In the genomic region with DNA sequence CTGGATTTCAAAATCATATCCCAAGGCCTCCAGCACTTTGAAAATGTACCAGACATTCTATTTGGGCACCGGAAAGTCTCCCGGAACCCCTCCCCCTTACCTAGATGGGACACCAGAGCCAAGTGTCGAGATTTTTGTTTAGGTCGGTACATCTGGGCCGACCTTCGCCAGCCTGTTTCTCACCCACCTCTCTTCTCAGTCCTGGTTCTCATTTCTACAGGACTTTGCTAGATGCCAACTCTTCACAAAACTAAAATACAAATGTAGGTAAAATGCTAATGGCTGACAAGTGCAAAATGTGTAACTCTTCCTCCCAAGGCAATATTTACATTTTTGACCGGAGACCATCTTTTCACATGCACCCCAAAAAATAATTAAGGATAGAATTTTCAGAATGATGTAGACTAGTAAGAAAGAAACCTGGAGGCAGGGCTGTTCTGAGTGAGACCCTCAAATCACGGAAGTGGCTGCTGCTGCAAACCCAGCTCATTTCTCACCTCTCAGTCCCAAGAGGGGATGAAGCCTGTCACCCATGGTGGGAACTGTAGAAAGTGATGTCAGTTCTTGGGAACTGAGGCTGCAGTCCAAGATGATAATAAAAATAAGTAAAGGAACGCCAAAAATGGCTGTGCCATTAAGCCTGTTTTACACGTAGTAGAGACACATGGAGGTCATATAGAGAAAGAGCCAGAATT, we compare ENCODE assay signal across 10 cellular contexts. TPM values are rescaled to one million over a fixed set of nuclear protein-coding genes. Genes with fewer than 3 reads are reported as not detected.
A peak's percentile ranks its signal among the peaks of the same experiment; 100 is the strongest.
DNase-seq lines count a peak whose midpoint lies in the region; TF ChIP-seq lines count a peak whose summit lies in the region.
"Not testable (repeated sequence)": the region's sequence is repeated elsewhere in the genome, so short reads cannot be mapped to it uniquely, and the experiment has no call there.
"Had no signal": no experiment of that assay in that cellular context is flagged by ENCODE, and none has a peak within 500 bp of the region (broad histone marks: within the 10 kb centered on the region; RNA-seq: fewer than 3 reads in every experiment).

No MANE protein-coding gene starts in this region.

- not testable (repeated sequence) for DNase-seq in GM12864 (ENCODE audit: low read depth); HAP-1 (ENCODE audit: low spot score in 2 of 2); activated T-helper 1 cell treated with anti-CD3 and anti-CD28 coated beads, Interleukin-12 subunit alpha, Interleukin-12 subunit beta, Interleukin-2, Interleukin-4 antibody, amounts not matched to agents 30 ng/mL and 10 ng/mL and 1 ng/mL, durations not matched to agents 14 hours and 24 hours and 36 hours (ENCODE audit: low spot score); ovary; transverse colon

- WGBS in ectodermal cell, 2 experiments, result 48 to 61% methylated on average over 9 of the region's 10 CpGs
- WGBS in ovary, 3 donors, result 45 to 49% (median 47%) methylated on average over 10 of the region's 10 CpGs
- WGBS in transverse colon (ENCODE audit: low coverage in 1 of 2), 2 donors, result 35 to 36% methylated on average over 4 to 10 of the region's 10 CpGs

- H3K9me3 Mint-ChIP-seq in activated T-helper 1 cell treated with anti-CD3 and anti-CD28 coated beads, Interleukin-12 subunit alpha, Interleukin-12 subunit beta, Interleukin-2, Interleukin-4 antibody, amounts not matched to agents 30 ng/mL and 10 ng/mL and 1 ng/mL, durations not matched to agents 14 hours and 24 hours and 36 hours, result peaks cover 11% of the 10 kb centered on the region

- peak overlapping the region; percentile 88 for H3K4me3 Mint-ChIP-seq in activated T-helper 1 cell treated with anti-CD3 and anti-CD28 coated beads, Interleukin-12 subunit alpha, Interleukin-12 subunit beta, Interleukin-2, Interleukin-4 antibody, amounts not matched to agents 30 ng/mL and 10 ng/mL and 1 ng/mL, durations not matched to agents 14 hours and 24 hours and 36 hours

- TF ChIP-seq POLR2A in ovary (IDR thresholded peaks at IDR 0.05); transverse colon (IDR thresholded peaks at IDR 0.05): not testable (repeated sequence)

- H3K27me3 Mint-ChIP-seq in activated T-helper 1 cell treated with anti-CD3 and anti-CD28 coated beads, Interleukin-12 subunit alpha, Interleukin-12 subunit beta, Interleukin-2, Interleukin-4 antibody, amounts not matched to agents 30 ng/mL and 10 ng/mL and 1 ng/mL, durations not matched to agents 14 hours and 24 hours and 36 hours (ENCODE audit: insufficient read depth), result not testable (repeated sequence)

- peak overlapping the region; percentile 73 for H3K27ac Mint-ChIP-seq in activated T-helper 1 cell treated with anti-CD3 and anti-CD28 coated beads, Interleukin-12 subunit alpha, Interleukin-12 subunit beta, Interleukin-2, Interleukin-4 antibody, amounts not matched to agents 30 ng/mL and 10 ng/mL and 1 ng/mL, durations not matched to agents 14 hours and 24 hours and 36 hours

- in situ Hi-C loops in HAP-1 (cut with MboI; ENCODE audit: low sequenced_read_pairs), result not testable (repeated sequence)
- in situ Hi-C loops in transverse colon (cut with MboI; ENCODE audit: low pct_ligation_motif_present in 1 of 4, low pct_unique_long_range_greater_than_20kb in 1 of 4, low sequenced_read_pairs in 3 of 4), result loop anchor here in 2 of 4 donors (5.0 to 10.0 kb wide), 2 partner anchors 50 to 62 kb away; partner anchors contain the start of gene DHRS4L2 (in 1 of the 2)

- intact Hi-C loops in activated T-helper 1 cell treated with anti-CD3 and anti-CD28 coated beads, Interleukin-12 subunit alpha, Interleukin-12 subunit beta, Interleukin-2, Interleukin-4 antibody, amounts not matched to agents 30 ng/mL and 10 ng/mL and 1 ng/mL, durations not matched to agents 14 hours and 24 hours and 36 hours (cut with micrococcal nuclease), result loop anchor here (1.0 to 2.0 kb wide), 3 partner anchors 23 to 72 kb away; partner anchors contain the start of gene PCK2
- intact Hi-C loops in ovary (cut with DNase I); transverse colon (cut with DNase I; ENCODE audit: low total_unique reads): not testable (repeated sequence)

- H3K4me1 Mint-ChIP-seq in activated T-helper 1 cell treated with anti-CD3 and anti-CD28 coated beads, Interleukin-12 subunit alpha, Interleukin-12 subunit beta, Interleukin-2, Interleukin-4 antibody, amounts not matched to agents 30 ng/mL and 10 ng/mL and 1 ng/mL, durations not matched to agents 14 hours and 24 hours and 36 hours (ENCODE audit: low read depth), result not testable (repeated sequence)

- H3K79me2 ChIP-seq in OCI-LY3 (ENCODE audit: low read length), result not testable (repeated sequence)

- peak overlapping the region; percentile 77 for H3K9ac ChIP-seq in OCI-LY3 (ENCODE audit: low read length)

- peak overlapping the region; percentile 90 for H3K4me2 ChIP-seq in OCI-LY3 (ENCODE audit: low read length)

- H3K36me3 ChIP-seq in HAP-1 (replicated peaks); OCI-LY3 (replicated peaks; ENCODE audit: low read depth, low read length); ectodermal cell (ENCODE audit: control insufficient read depth, insufficient read depth, low read length); ovary; transverse colon: not testable (repeated sequence)

- H4K20me1 ChIP-seq in OCI-LY3 (ENCODE audit: insufficient read depth, low read length), result not testable (repeated sequence)

- not testable (repeated sequence) for H3K4me1 ChIP-seq in HAP-1; OCI-LY3 (ENCODE audit: low read length); ectodermal cell (ENCODE audit: control insufficient read depth, insufficient read depth, low read length); ovary (ENCODE audit: insufficient read depth)
- H3K4me1 ChIP-seq in transverse colon, result peaks cover 0 to 21% (median 7%) of the 10 kb centered on the region in 4 donors

- H3K9me3 ChIP-seq in HAP-1; OCI-LY3 (ENCODE audit: insufficient read depth, low read length); ectodermal cell (ENCODE audit: control insufficient read depth, low read length); ovary; transverse colon: not testable (repeated sequence)

- not testable (repeated sequence) for H3K27ac ChIP-seq in OCI-LY3 (ENCODE audit: low read length); ectodermal cell (ENCODE audit: insufficient read depth, low read depth, low read length, poor library complexity, severe bottlenecking)
- peak overlapping the region; percentile 85 for H3K27ac ChIP-seq in layer of hippocampus (ENCODE audit: low read depth, low read length)
- peak overlapping the region; percentile 57 to 85 for H3K27ac ChIP-seq in ovary
- H3K27ac ChIP-seq in transverse colon, result peak overlapping the region; percentile 91 to 97 (median 95)

- H2AFZ ChIP-seq in OCI-LY3 (ENCODE audit: low read depth, low read length), result peak overlapping the region; percentile 99

- not testable (repeated sequence) for H3K27me3 ChIP-seq in HAP-1 (ENCODE audit: low read depth); OCI-LY3 (ENCODE audit: low read depth, low read length); ectodermal cell (ENCODE audit: control insufficient read depth, insufficient read depth, low read length, poor library complexity, severe bottlenecking); layer of hippocampus (ENCODE audit: control insufficient read depth, insufficient read depth, low read length); ovary; transverse colon

- not testable (repeated sequence) for TF ChIP-seq CTCF in GM12864 (IDR thresholded peaks at IDR 0.05; ENCODE audit: low read depth, low read length, missing control alignments); OCI-LY3 (IDR thresholded peaks at IDR 0.05; ENCODE audit: low read depth, low read length); ovary (IDR thresholded peaks at IDR 0.05)
- TF ChIP-seq CTCF in transverse colon (IDR thresholded peaks at IDR 0.05), result peak in 1 of 5 experiments; percentile 7

- H3K36me3 Mint-ChIP-seq in activated T-helper 1 cell treated with anti-CD3 and anti-CD28 coated beads, Interleukin-12 subunit alpha, Interleukin-12 subunit beta, Interleukin-2, Interleukin-4 antibody, amounts not matched to agents 30 ng/mL and 10 ng/mL and 1 ng/mL, durations not matched to agents 14 hours and 24 hours and 36 hours (ENCODE audit: low read depth), result not testable (repeated sequence)

- H3K4me3 ChIP-seq in GM12864 (ENCODE audit: low read depth, low read length), result peak overlapping the region; percentile 73; the same call in 1 of the 2 replicates
- H3K4me3 ChIP-seq in HAP-1, result peak overlapping the region; percentile 40
- H3K4me3 ChIP-seq in OCI-LY3 (ENCODE audit: low read length), result peak overlapping the region; percentile 85
- peak overlapping the region; percentile 53 for H3K4me3 ChIP-seq in ectodermal cell (ENCODE audit: insufficient read depth, low read depth, low read length)
- peak overlapping the region; percentile 56 for H3K4me3 ChIP-seq in ovary
- H3K4me3 ChIP-seq in transverse colon, result peak overlapping the region in 3 of 4 donors; percentile 49 to 61 (median 56)

- not testable (repeated sequence) for TF ChIP-seq EP300 in ovary (IDR thresholded peaks at IDR 0.05); transverse colon (IDR thresholded peaks at IDR 0.05; ENCODE audit: low read depth)

RNA-seq across cellular contexts. Expression of gene CARMIL3, which starts 14.7 kb away (rescaled TPM):
- total RNA-seq in activated T-helper 1 cell treated with anti-CD3 and anti-CD28 coated beads, Interleukin-12 subunit alpha, Interleukin-12 subunit beta, Interleukin-2, Interleukin-4 antibody, amounts not matched to agents 30 ng/mL and 10 ng/mL and 1 ng/mL, durations not matched to agents 14 hours and 24 hours and 36 hours, result 3.0 and 3.4 TPM in 2 replicates
- 2.8 TPM for polyA plus RNA-seq in ectodermal cell (2013, experiment 1 of 4)
- polyA plus RNA-seq in ectodermal cell (2013, experiment 2 of 4), result 1.9 TPM
- 1.9 TPM for polyA plus RNA-seq in ectodermal cell (2013, experiment 3 of 4)
- polyA plus RNA-seq in ectodermal cell (2013, experiment 4 of 4), result 2.2 TPM
- total RNA-seq in ovary, result 1 to 10 TPM in 1 of 7 donors, under 1 TPM in 5, not detected in 1; 0.08 to 1.3 (median 0.37) TPM
- polyA plus RNA-seq in ovary, result under 1 TPM; 0.08 to 0.10 TPM
- 1 to 10 TPM in 3 of 4 donors, under 1 TPM in 1; 0.20 to 4.1 (median 3.0) TPM for total RNA-seq in transverse colon

RNA-seq across cellular contexts. Expression of gene CPNE6, which starts 34.3 kb away (rescaled TPM):
- total RNA-seq in activated T-helper 1 cell treated with anti-CD3 and anti-CD28 coated beads, Interleukin-12 subunit alpha, Interleukin-12 subunit beta, Interleukin-2, Interleukin-4 antibody, amounts not matched to agents 30 ng/mL and 10 ng/mL and 1 ng/mL, durations not matched to agents 14 hours and 24 hours and 36 hours, result not detected in 2 replicates
- polyA plus RNA-seq in ectodermal cell (2013, experiment 1 of 4), result not detected
- polyA plus RNA-seq in ectodermal cell (2013, experiment 2 of 4), result not detected
- not detected for polyA plus RNA-seq in ectodermal cell (2013, experiment 3 of 4)
- polyA plus RNA-seq in ectodermal cell (2013, experiment 4 of 4), result not detected
- total RNA-seq in ovary (under 1 TPM in 1 of 7 donors, not detected in 6; 0.71 TPM), transverse colon (1 to 10 TPM in 1 of 4 donors, not detected in 3; 3.4 TPM)
- under 1 TPM; 0.08 to 0.55 TPM for polyA plus RNA-seq in ovary
- total RNA-seq: left ventricle myocardium superior, Right ventricle myocardium inferior had no signal

RNA-seq across cellular contexts. Expression of gene DHRS4L2, which starts 48.4 kb away (rescaled TPM):
- 17.9 and 20.9 TPM in 2 replicates for total RNA-seq in activated T-helper 1 cell treated with anti-CD3 and anti-CD28 coated beads, Interleukin-12 subunit alpha, Interleukin-12 subunit beta, Interleukin-2, Interleukin-4 antibody, amounts not matched to agents 30 ng/mL and 10 ng/mL and 1 ng/mL, durations not matched to agents 14 hours and 24 hours and 36 hours
- polyA plus RNA-seq in ectodermal cell (2013, experiment 1 of 4), result 15.6 TPM
- polyA plus RNA-seq in ectodermal cell (2013, experiment 2 of 4), result 16.0 TPM
- 12.4 TPM for polyA plus RNA-seq in ectodermal cell (2013, experiment 3 of 4)
- polyA plus RNA-seq in ectodermal cell (2013, experiment 4 of 4), result 14.2 TPM
- 10 to 100 TPM in 6 of 7 donors, 1 to 10 TPM in 1; 7.7 to 33.1 (median 19.5) TPM for total RNA-seq in ovary
- polyA plus RNA-seq in ovary, result 10 to 100 TPM; 17.6 to 20.3 TPM
- total RNA-seq in transverse colon, result 10 to 100 TPM; 18.1 to 38.9 (median 27.6) TPM

RNA-seq across cellular contexts. Expression of gene PCK2, which starts 57.0 kb away (rescaled TPM):
- 55.0 and 62.8 TPM in 2 replicates for total RNA-seq in activated T-helper 1 cell treated with anti-CD3 and anti-CD28 coated beads, Interleukin-12 subunit alpha, Interleukin-12 subunit beta, Interleukin-2, Interleukin-4 antibody, amounts not matched to agents 30 ng/mL and 10 ng/mL and 1 ng/mL, durations not matched to agents 14 hours and 24 hours and 36 hours
- 12.9 TPM for polyA plus RNA-seq in ectodermal cell (2013, experiment 1 of 4)
- 12.0 TPM for polyA plus RNA-seq in ectodermal cell (2013, experiment 2 of 4)
- polyA plus RNA-seq in ectodermal cell (2013, experiment 3 of 4), result 12.2 TPM
- polyA plus RNA-seq in ectodermal cell (2013, experiment 4 of 4), result 12.8 TPM
- 10 to 100 TPM in 1 of 7 donors, 1 to 10 TPM in 6; 2.4 to 66.8 (median 5.4) TPM for total RNA-seq in ovary
- polyA plus RNA-seq in ovary, result 1 to 10 TPM; 3.1 to 5.6 TPM
- total RNA-seq in transverse colon, result 100 to 1,000 TPM in 3 of 4 donors, 10 to 100 TPM in 1; 74.4 to 238 (median 130) TPM
